Comparison of ENCODE assay signal across 10 cellular contexts in genomic region chr11:8247312-8247711, GRCh38. TPM values are rescaled to one million over a fixed set of nuclear protein-coding genes. Genes with fewer than 3 reads are reported as not detected.
DNase-seq lines count a peak whose midpoint lies in the region; ATAC-seq and TF ChIP-seq lines count a peak whose summit lies in the region.
"Had no signal": no experiment of that assay in that cellular context is flagged by ENCODE, and none has a peak within 500 bp of the region (broad histone marks: within the 10 kb centered on the region; RNA-seq: fewer than 3 reads in every experiment).

No MANE protein-coding gene starts in this region.

- in situ Hi-C loops in GM13977 (cut with MboI; ENCODE audit: low pct_unique_long_range_greater_than_20kb, low sequenced_read_pairs, unreplicated experiment), result no loop called here

- H3K27ac ChIP-seq in VCaP, result no peak overlapping the region
- H3K27ac ChIP-seq: SK-N-MC had no signal

- ATAC-seq in left colon (peak; percentile 48), HG03520 (IDR thresholded peaks at IDR 0.05; ENCODE audit: unreplicated experiment) (no peak)

- peak; percentile 55 for TF ChIP-seq CTCF in GM13977 (IDR thresholded peaks at IDR 0.05; ENCODE audit: extremely low read depth, insufficient read depth, missing control alignments)
- TF ChIP-seq CTCF in VCaP (conservative IDR thresholded peaks at IDR 0.05), result peak; percentile 70

- intact Hi-C loops in left colon (cut with DNase I, micrococcal nuclease), result no loop called here

- DNase-seq in COLO668 (lab: John Stamatoyannopoulos, UW; ENCODE audit: unreplicated experiment) (peak; percentile 36), GM13977 (ENCODE audit: low spot score) (no peak), left colon (peak in 1 of 2 donors; percentile 52), ureter (ENCODE audit: low spot score) (no peak), NCI-H1092 (lab: John Stamatoyannopoulos, UW) (no peak), HK-2 (ENCODE audit: unreplicated experiment) (no peak)

RNA-seq across cellular contexts. Expression of gene LMO1, which starts 16.4 kb away (rescaled TPM):
- total RNA-seq in left colon (not detected), ureter (not detected)
- total RNA-seq: skeletal muscle tissue had no signal
